Comparison of ENCODE assay signal across 1 cellular context in the genomic region with DNA sequence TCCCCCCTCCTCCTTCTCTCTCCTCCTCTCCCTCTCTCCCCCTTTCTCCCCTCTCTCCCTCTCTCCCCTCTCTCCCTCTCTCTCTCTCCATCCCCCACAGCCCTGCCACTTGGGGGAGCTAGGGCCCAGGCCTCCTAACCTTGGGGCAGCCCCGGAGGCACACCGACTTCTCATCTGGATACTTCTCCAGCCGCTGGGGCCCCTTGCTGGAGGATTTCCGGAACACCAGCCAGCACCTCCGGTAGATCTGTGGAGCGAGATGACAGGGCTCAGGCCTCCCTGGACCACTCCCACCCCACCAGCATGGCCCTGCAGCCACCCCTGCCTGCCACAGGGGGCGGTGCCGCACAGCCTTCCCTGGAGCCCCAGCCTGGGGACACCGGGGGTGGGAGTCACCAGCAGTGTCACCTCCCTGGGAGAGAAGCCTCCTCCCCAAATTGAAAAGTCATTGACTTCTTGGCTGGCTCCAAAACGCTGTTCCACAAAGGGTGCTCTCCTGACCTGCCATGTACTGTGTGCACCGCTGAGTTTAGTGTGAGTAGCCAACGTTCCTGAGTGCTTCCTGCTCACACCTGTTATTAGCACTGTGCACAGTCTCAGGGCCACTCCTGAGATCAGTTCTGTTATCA.
TF ChIP-seq lines count a peak whose summit lies in the region.

No MANE protein-coding gene starts in this region.

TF ChIP-seq in WTC11, 78 proteins besides CTCF, POLR2A, EP300 and RAD21 (continued from another document):
- TF ChIP-seq, protein P1, sequence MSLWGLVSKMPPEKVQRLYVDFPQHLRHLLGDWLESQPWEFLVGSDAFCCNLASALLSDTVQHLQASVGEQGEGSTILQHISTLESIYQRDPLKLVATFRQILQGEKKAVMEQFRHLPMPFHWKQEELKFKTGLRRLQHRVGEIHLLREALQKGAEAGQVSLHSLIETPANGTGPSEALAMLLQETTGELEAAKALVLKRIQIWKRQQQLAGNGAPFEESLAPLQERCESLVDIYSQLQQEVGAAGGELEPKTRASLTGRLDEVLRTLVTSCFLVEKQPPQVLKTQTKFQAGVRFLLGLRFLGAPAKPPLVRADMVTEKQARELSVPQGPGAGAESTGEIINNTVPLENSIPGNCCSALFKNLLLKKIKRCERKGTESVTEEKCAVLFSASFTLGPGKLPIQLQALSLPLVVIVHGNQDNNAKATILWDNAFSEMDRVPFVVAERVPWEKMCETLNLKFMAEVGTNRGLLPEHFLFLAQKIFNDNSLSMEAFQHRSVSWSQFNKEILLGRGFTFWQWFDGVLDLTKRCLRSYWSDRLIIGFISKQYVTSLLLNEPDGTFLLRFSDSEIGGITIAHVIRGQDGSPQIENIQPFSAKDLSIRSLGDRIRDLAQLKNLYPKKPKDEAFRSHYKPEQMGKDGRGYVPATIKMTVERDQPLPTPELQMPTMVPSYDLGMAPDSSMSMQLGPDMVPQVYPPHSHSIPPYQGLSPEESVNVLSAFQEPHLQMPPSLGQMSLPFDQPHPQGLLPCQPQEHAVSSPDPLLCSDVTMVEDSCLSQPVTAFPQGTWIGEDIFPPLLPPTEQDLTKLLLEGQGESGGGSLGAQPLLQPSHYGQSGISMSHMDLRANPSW (CRISPR knock-in tag; conservative IDR thresholded peaks at IDR 0.05; ENCODE audit: low read depth): no peak
- TF ChIP-seq, protein P2, sequence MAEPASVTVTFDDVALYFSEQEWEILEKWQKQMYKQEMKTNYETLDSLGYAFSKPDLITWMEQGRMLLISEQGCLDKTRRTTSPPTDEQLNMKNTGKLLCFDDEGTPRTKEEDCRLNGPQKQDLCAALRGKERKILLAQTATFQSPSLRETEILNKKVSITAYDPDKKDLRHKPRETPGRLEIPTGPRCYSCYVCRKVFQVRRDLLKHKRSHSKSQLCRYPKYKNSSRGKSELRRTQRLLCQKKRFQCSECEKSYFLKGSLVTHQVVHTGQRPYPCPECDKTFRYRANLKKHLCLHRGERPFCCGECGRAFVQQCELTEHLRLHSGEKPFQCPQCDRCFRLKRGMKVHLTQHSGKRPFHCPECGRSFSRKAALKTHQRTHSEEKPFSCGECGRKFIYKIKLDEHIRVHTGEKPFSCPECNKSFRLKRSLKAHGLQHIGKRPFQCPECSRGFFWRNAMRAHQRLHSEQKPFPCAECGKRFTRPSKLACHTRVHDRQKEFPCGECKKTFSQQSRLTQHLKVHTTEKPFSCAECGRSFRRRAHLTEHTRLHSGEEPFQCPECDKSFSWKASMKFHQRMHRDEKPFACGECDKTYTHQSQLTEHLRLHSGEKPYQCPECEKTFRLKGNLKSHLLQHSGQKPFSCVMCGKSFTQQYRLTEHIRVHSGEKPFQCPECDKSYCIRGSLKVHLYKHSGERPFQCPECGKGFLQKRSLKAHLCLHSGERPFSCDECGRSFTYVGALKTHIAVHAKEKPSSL (CRISPR knock-in tag; conservative IDR thresholded peaks at IDR 0.05): no peak
